Comparison of ENCODE assay signal across 2 cellular contexts in genomic region chr11:75557649-75558494, GRCh38.
TF ChIP-seq lines count a peak whose summit lies in the region.

No MANE protein-coding gene starts in this region.

TF ChIP-seq in liver, 16 proteins besides CTCF, POLR2A, EP300 and RAD21:
- TF ChIP-seq ZBTB33 (IDR thresholded peaks at IDR 0.05) (no peak), GABPA (IDR thresholded peaks at IDR 0.05 in 1 of 2, conservative IDR thresholded peaks at IDR 0.05 in 1 of 2) (no peak), SP1 (IDR thresholded peaks at IDR 0.05) (no peak), HNF4G (IDR thresholded peaks at IDR 0.05) (no peak), JUND (IDR thresholded peaks at IDR 0.05) (no peak), NR2F2 (IDR thresholded peaks at IDR 0.05) (no peak), MAX (IDR thresholded peaks at IDR 0.05) (no peak), RXRA (IDR thresholded peaks at IDR 0.05) (no peak), YY1 (IDR thresholded peaks at IDR 0.05) (no peak), ATF3 (IDR thresholded peaks at IDR 0.05) (no peak), EGR1 (IDR thresholded peaks at IDR 0.05; ENCODE audit: low read depth in 2 of 2) (no peak), REST (IDR thresholded peaks at IDR 0.05) (no peak), TAF1 (conservative IDR thresholded peaks at IDR 0.05) (no peak), FOXA1 (IDR thresholded peaks at IDR 0.05) (no peak), HNF4A (conservative IDR thresholded peaks at IDR 0.05) (no peak), FOXA2 (IDR thresholded peaks at IDR 0.05) (no peak)

TF ChIP-seq in HepG2, 621 proteins besides CTCF, POLR2A, EP300 and RAD21:
- no peak for TF ChIP-seq ZBTB7A (CRISPR knock-in tag; IDR thresholded peaks at IDR 0.05)
- no peak for TF ChIP-seq ISX (CRISPR knock-in tag; conservative IDR thresholded peaks at IDR 0.05)
